Comparison of ENCODE assay signal across 19 cellular contexts in genomic region chr1:43890815-43891214, GRCh38. TPM values are rescaled to one million over a fixed set of nuclear protein-coding genes. Genes with fewer than 3 reads are reported as not detected.
"Had no signal": no experiment of that assay in that cellular context is flagged by ENCODE, and none has a peak within 500 bp of the region (broad histone marks: within the 10 kb centered on the region; RNA-seq: fewer than 3 reads in every experiment).

No MANE protein-coding gene starts in this region.

- H3K4me1 Mint-ChIP-seq: immature natural killer cell; stimulated activated naive CD8-positive, alpha-beta T cell treated with anti-CD3 and anti-CD28 coated beads, Interleukin-15, amount 100 ng/mL, for 72 hours had no signal

- H3K27ac ChIP-seq: breast epithelium, esophagus muscularis mucosa, lower lobe of right lung, pancreas, sigmoid colon, spleen had no signal

- H3K27me3 Mint-ChIP-seq: activated naive CD8-positive, alpha-beta T cell treated with anti-CD3 and anti-CD28 coated beads, Interleukin-2, amount 10 ng/mL, durations not matched to agents 7 days and 5 days; stimulated activated naive CD8-positive, alpha-beta T cell treated with anti-CD3 and anti-CD28 coated beads, Interleukin-15, amount 100 ng/mL, for 72 hours; type B pancreatic cell had no signal

- FAIRE-seq: pancreas, TTC549 had no signal

- ATAC-seq: left cardiac atrium; lower lobe of right lung; pancreas; stimulated activated naive CD8-positive, alpha-beta T cell treated with anti-CD3 and anti-CD28 coated beads, Interleukin-15, amount 100 ng/mL, for 72 hours had no signal

- H3K9me3 Mint-ChIP-seq: activated naive CD8-positive, alpha-beta T cell treated with anti-CD3 and anti-CD28 coated beads, Interleukin-2, amount 10 ng/mL, durations not matched to agents 7 days and 5 days; activated T-helper 1 cell treated with anti-CD3 and anti-CD28 coated beads, Interleukin-12 subunit alpha, Interleukin-12 subunit beta, Interleukin-2, Interleukin-4 antibody, amounts not matched to agents 30 ng/mL and 10 ng/mL and 1 ng/mL, durations not matched to agents 14 hours and 24 hours and 36 hours; endodermal cell; immature natural killer cell; stimulated activated naive CD8-positive, alpha-beta T cell treated with anti-CD3 and anti-CD28 coated beads, Interleukin-15, amount 100 ng/mL, for 72 hours had no signal

- H3K36me3 ChIP-seq: breast epithelium, pancreas had no signal

- H3K4me3 Mint-ChIP-seq: activated naive CD8-positive, alpha-beta T cell treated with anti-CD3 and anti-CD28 coated beads, Interleukin-2, amount 10 ng/mL, durations not matched to agents 7 days and 5 days; activated T-helper 1 cell treated with anti-CD3 and anti-CD28 coated beads, Interleukin-12 subunit alpha, Interleukin-12 subunit beta, Interleukin-2, Interleukin-4 antibody, amounts not matched to agents 30 ng/mL and 10 ng/mL and 1 ng/mL, durations not matched to agents 14 hours and 24 hours and 36 hours; endodermal cell; immature natural killer cell; stimulated activated naive CD8-positive, alpha-beta T cell treated with anti-CD3 and anti-CD28 coated beads, Interleukin-15, amount 100 ng/mL, for 72 hours; type B pancreatic cell had no signal

- H3K27me3 ChIP-seq: breast epithelium, dorsolateral prefrontal cortex, esophagus muscularis mucosa, pancreas, sigmoid colon, spleen had no signal

- H3K4me1 ChIP-seq: breast epithelium, lower lobe of right lung, pancreas, sigmoid colon, spleen had no signal

- H3K9me3 ChIP-seq: breast epithelium, esophagus muscularis mucosa, lower lobe of right lung, pancreas, sigmoid colon, spleen had no signal

- H3K4me3 ChIP-seq: breast epithelium, dorsolateral prefrontal cortex, esophagus muscularis mucosa, lower lobe of right lung, pancreas, sigmoid colon, spleen had no signal

- DNase-seq: activated CD4-positive, alpha-beta T cell treated with anti-CD3 and anti-CD28 coated beads, Interleukin-2, amount 50 U/mL, for 1 hour; activated CD8-positive, alpha-beta memory T cell treated with anti-CD3 and anti-CD28 coated beads for 24 hours; activated naive CD4-positive, alpha-beta T cell; activated naive CD8-positive, alpha-beta T cell treated with anti-CD3 and anti-CD28 coated beads, Interleukin-2, amount 10 ng/mL, durations not matched to agents 7 days and 5 days; anterior cingulate cortex; dorsolateral prefrontal cortex; endodermal cell; immature natural killer cell; left cardiac atrium; lower lobe of right lung; pancreas; sigmoid colon; spleen; stimulated activated naive CD8-positive, alpha-beta T cell treated with anti-CD3 and anti-CD28 coated beads, Interleukin-15, amount 100 ng/mL, for 72 hours had no signal

- H3K27ac Mint-ChIP-seq: activated naive CD8-positive, alpha-beta T cell treated with anti-CD3 and anti-CD28 coated beads, Interleukin-2, amount 10 ng/mL, durations not matched to agents 7 days and 5 days; activated T-helper 1 cell treated with anti-CD3 and anti-CD28 coated beads, Interleukin-12 subunit alpha, Interleukin-12 subunit beta, Interleukin-2, Interleukin-4 antibody, amounts not matched to agents 30 ng/mL and 10 ng/mL and 1 ng/mL, durations not matched to agents 14 hours and 24 hours and 36 hours; endodermal cell; stimulated activated naive CD8-positive, alpha-beta T cell treated with anti-CD3 and anti-CD28 coated beads, Interleukin-15, amount 100 ng/mL, for 72 hours; type B pancreatic cell had no signal

RNA-seq across cellular contexts. Expression of gene ARTN, which starts 42.8 kb away (rescaled TPM):
- polyA plus RNA-seq: immature natural killer cell had no signal
